Comparison of ENCODE assay signal across 1 cellular context in genomic region chr5:1228121-1228520, GRCh38.
TF ChIP-seq lines count a peak whose summit lies in the region.

No MANE protein-coding gene starts in this region.

TF ChIP-seq in HepG2, 621 proteins besides CTCF, POLR2A, EP300 and RAD21 (continued from another document):
- TF ChIP-seq PBX2 (CRISPR knock-in tag; IDR thresholded peaks at IDR 0.05) = no peak
- TF ChIP-seq THRA (CRISPR knock-in tag; IDR thresholded peaks at IDR 0.05; ENCODE audit: borderline replicate concordance) = no peak
- TF ChIP-seq ZNF562 (CRISPR knock-in tag; IDR thresholded peaks at IDR 0.05; ENCODE audit: borderline replicate concordance) = no peak
- no peak for TF ChIP-seq REST (IDR thresholded peaks at IDR 0.05; ENCODE audit: borderline replicate concordance in 1 of 2, low read depth in 1 of 2, low read length in 2 of 2)
- TF ChIP-seq ZNF12 (CRISPR knock-in tag; IDR thresholded peaks at IDR 0.05) = no peak
- TF ChIP-seq PRMT3 (CRISPR knock-in tag; IDR thresholded peaks at IDR 0.05; ENCODE audit: borderline replicate concordance, low read depth) = no peak
- TF ChIP-seq SUZ12 (IDR thresholded peaks at IDR 0.05; ENCODE audit: low read depth, low read length) = no peak
- no peak for TF ChIP-seq MBD4 (IDR thresholded peaks at IDR 0.05; ENCODE audit: borderline replicate concordance, low read length)
- TF ChIP-seq JUN (CRISPR knock-in tag; IDR thresholded peaks at IDR 0.05) = no peak
- TF ChIP-seq SMC3 (IDR thresholded peaks at IDR 0.05; ENCODE audit: low read length) = no peak
